In genomic region chr9:2622361-2623045, GRCh38 we compare ENCODE assay signal across 8 cellular contexts. TPM values are rescaled to one million over a fixed set of nuclear protein-coding genes. Genes with fewer than 3 reads are reported as not detected.
A peak's percentile ranks its signal among the peaks of the same experiment; 100 is the strongest.
DNase-seq lines count a peak whose midpoint lies in the region; ATAC-seq and TF ChIP-seq lines count a peak whose summit lies in the region.

No MANE protein-coding gene starts in this region.

- DNase-seq in EH (ENCODE audit: low read depth) (peak; percentile 43), fibroblast of the aortic adventitia (ENCODE audit: low read depth) (peak; percentile 27), NCI-H1694 treated with DMSO at 0.1 percent for 48 hours (lab: John Stamatoyannopoulos, UW) (no peak), cerebellar nuclear complex (lab: John Stamatoyannopoulos, UW) (no peak)
- DNase-seq in activated CD8-positive, alpha-beta memory T cell treated with anti-CD3 and anti-CD28 coated beads, Interleukin-2, amount 50 U/mL, for 48 hours, result peak; percentile 68

- no peaks in the 10 kb centered on the region for H3K36me3 ChIP-seq in neural cell (ENCODE audit: insufficient read depth, low read length)

- no peak for TF ChIP-seq RAD21 in neural cell (conservative IDR thresholded peaks at IDR 0.05)

- peaks cover 44% of the 10 kb centered on the region for H3K79me2 ChIP-seq in neural cell (replicated peaks; ENCODE audit: insufficient read depth, low read length)

- peaks cover 0 to 5% (median 2%) of the 10 kb centered on the region in 3 donors for H3K9me3 Mint-ChIP-seq in IgD-negative memory B cell

- peak overlapping the region; percentile 93 for H3K9ac ChIP-seq in neural cell (ENCODE audit: low read length)

- H3F3A ChIP-seq in neural cell (ENCODE audit: insufficient read depth, low read length, poor library complexity, severe bottlenecking), result peaks cover 4% of the 10 kb centered on the region

- H3K4me2 ChIP-seq in neural cell (ENCODE audit: low read length), result no peak overlapping the region

- no peaks in the 10 kb centered on the region for H3K27me3 ChIP-seq in neural cell (ENCODE audit: insufficient read depth, low read depth, low read length)

- H3K36me3 Mint-ChIP-seq in IgD-negative memory B cell, result no peaks in the 10 kb centered on the region

- H3K4me3 ChIP-seq in fibroblast of the aortic adventitia (ENCODE audit: low read depth, low read length) (peak overlapping the region; percentile 84), neural cell (ENCODE audit: low read length) (peak overlapping the region; percentile 86)

- H3K27ac ChIP-seq in neural cell (ENCODE audit: low read length), result peak overlapping the region; percentile 86

- peak; percentile 32 for ATAC-seq in GM21390 (IDR thresholded peaks at IDR 0.05; ENCODE audit: unreplicated experiment)

- peaks cover 46% of the 10 kb centered on the region for H3K27me3 Mint-ChIP-seq in IgD-negative memory B cell

- peaks cover 4% of the 10 kb centered on the region for H4K20me1 ChIP-seq in neural cell (ENCODE audit: insufficient read depth)

- no peaks in the 10 kb centered on the region for H3K9me3 ChIP-seq in neural cell (ENCODE audit: low read length)

- TF ChIP-seq CTCF in fibroblast of the aortic adventitia (IDR thresholded peaks at IDR 0.05; ENCODE audit: insufficient read depth, low read length), result no peak
- TF ChIP-seq CTCF in neural cell (IDR thresholded peaks at IDR 0.05; ENCODE audit: poor library complexity, severe bottlenecking), result no peak

- peak overlapping the region in 3 of 4 donors; percentile 70 to 91 (median 90) for H3K4me3 Mint-ChIP-seq in IgD-negative memory B cell

- TF ChIP-seq EP300 in neural cell (conservative IDR thresholded peaks at IDR 0.05; ENCODE audit: poor library complexity, severe bottlenecking), result no peak

- no peak overlapping the region for H3K27ac Mint-ChIP-seq in IgD-negative memory B cell

- H3K4me1 Mint-ChIP-seq in IgD-negative memory B cell, result peaks cover 1 to 10% (median 7%) of the 10 kb centered on the region in 3 donors

- no peak overlapping the region for H2AFZ ChIP-seq in neural cell (ENCODE audit: low read depth, low read length)

- no peaks in the 10 kb centered on the region for H3K9me2 ChIP-seq in neural cell (ENCODE audit: insufficient read depth, low read length)

TF ChIP-seq in neural cell, 6 proteins besides CTCF, POLR2A, EP300 and RAD21:
- TF ChIP-seq SMC3 (conservative IDR thresholded peaks at IDR 0.05; ENCODE audit: poor library complexity) (peak; percentile 45), POLR2AphosphoS5 (IDR thresholded peaks at IDR 0.05) (no peak), TAF1 (IDR thresholded peaks at IDR 0.05; ENCODE audit: low read depth) (no peak), EZH2 (IDR thresholded peaks at IDR 0.05; ENCODE audit: borderline replicate concordance, insufficient read depth, low read length, poor library complexity, severe bottlenecking) (no peak), MXI1 (conservative IDR thresholded peaks at IDR 0.05; ENCODE audit: poor library complexity, severe bottlenecking) (peak; percentile 20)
- TF ChIP-seq, protein P1, sequence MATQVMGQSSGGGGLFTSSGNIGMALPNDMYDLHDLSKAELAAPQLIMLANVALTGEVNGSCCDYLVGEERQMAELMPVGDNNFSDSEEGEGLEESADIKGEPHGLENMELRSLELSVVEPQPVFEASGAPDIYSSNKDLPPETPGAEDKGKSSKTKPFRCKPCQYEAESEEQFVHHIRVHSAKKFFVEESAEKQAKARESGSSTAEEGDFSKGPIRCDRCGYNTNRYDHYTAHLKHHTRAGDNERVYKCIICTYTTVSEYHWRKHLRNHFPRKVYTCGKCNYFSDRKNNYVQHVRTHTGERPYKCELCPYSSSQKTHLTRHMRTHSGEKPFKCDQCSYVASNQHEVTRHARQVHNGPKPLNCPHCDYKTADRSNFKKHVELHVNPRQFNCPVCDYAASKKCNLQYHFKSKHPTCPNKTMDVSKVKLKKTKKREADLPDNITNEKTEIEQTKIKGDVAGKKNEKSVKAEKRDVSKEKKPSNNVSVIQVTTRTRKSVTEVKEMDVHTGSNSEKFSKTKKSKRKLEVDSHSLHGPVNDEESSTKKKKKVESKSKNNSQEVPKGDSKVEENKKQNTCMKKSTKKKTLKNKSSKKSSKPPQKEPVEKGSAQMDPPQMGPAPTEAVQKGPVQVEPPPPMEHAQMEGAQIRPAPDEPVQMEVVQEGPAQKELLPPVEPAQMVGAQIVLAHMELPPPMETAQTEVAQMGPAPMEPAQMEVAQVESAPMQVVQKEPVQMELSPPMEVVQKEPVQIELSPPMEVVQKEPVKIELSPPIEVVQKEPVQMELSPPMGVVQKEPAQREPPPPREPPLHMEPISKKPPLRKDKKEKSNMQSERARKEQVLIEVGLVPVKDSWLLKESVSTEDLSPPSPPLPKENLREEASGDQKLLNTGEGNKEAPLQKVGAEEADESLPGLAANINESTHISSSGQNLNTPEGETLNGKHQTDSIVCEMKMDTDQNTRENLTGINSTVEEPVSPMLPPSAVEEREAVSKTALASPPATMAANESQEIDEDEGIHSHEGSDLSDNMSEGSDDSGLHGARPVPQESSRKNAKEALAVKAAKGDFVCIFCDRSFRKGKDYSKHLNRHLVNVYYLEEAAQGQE (IDR thresholded peaks at IDR 0.05; ENCODE audit: borderline replicate concordance), result no peak

RNA-seq across cellular contexts. Expression of gene VLDLR, which starts 0.9 kb away (rescaled TPM):
- polyA plus RNA-seq in IgD-negative memory B cell (not detected), neural cell (62.4 and 62.7 TPM in 2 replicates)
- 12.7 and 41.3 TPM in 2 replicates for total RNA-seq in fibroblast of the aortic adventitia (ENCODE audit: low replicate concordance)
- 88.4 and 96.4 TPM in 2 replicates for polyA minus RNA-seq in neural cell

Comparison
In these comparisons a context has a peak if more than half of its experiments do, and no peak if none do; other contexts are left out.
1. DNase-seq: peak in EH (single experiment), activated CD8-positive, alpha-beta memory T cell treated with anti-CD3 and anti-CD28 coated beads, Interleukin-2, amount 50 U/mL, for 48 hours (single experiment) and fibroblast of the aortic adventitia (single experiment); none in NCI-H1694 treated with DMSO at 0.1 percent for 48 hours (single experiment) and cerebellar nuclear complex (0 of 2).
2. RNA of gene VLDLR, which starts 0.9 kb away (polyA plus RNA-seq): 62.4 to 62.7 TPM in neural cell; not detected in IgD-negative memory B cell (single experiment); every median in the first group is over 10 times any median in the second.